7 cellular contexts compared by ENCODE assay signal in genomic region chr17:19236351-19237138, GRCh38. TPM values are rescaled to one million over a fixed set of nuclear protein-coding genes. Genes with fewer than 3 reads are reported as not detected.
DNase-seq lines count a peak whose midpoint lies in the region; ATAC-seq, FAIRE-seq and TF ChIP-seq lines count a peak whose summit lies in the region.
"Not testable (repeated sequence)": the region's sequence is repeated elsewhere in the genome, so short reads cannot be mapped to it uniquely, and the experiment has no call there.

No MANE protein-coding gene starts in this region.

- FAIRE-seq in HTR-8/SVneo (lab: Jason Lieb, UNC): peak; percentile 99
- not testable (repeated sequence) for FAIRE-seq in pancreas (lab: Jason Lieb, UNC)

- ATAC-seq in GM19023 (IDR thresholded peaks at IDR 0.05; ENCODE audit: unreplicated experiment): peak; percentile 32
- ATAC-seq in GM21717 (IDR thresholded peaks at IDR 0.05; ENCODE audit: unreplicated experiment): peak; percentile 31
- ATAC-seq in HG02943 (IDR thresholded peaks at IDR 0.05; ENCODE audit: low read depth, unreplicated experiment): peak; percentile 37
- peak; percentile 61 to 80 (median 74) for ATAC-seq in heart right ventricle
- ATAC-seq in pancreas: peak; percentile 76 to 82 (median 78)

- not testable (repeated sequence) for H3K4me1 Mint-ChIP-seq in activated T-helper 2 cell treated with anti-CD3 and anti-CD28 coated beads, Interferon-gamma antibody, Interleukin-2, Interleukin-4, amounts not matched to agents 10 μg/mL and 5 μg/mL and 100 μg/mL, durations not matched to agents 14 hours and 24 hours and 36 hours (ENCODE audit: low read depth)

- TF ChIP-seq CTCF in heart right ventricle (IDR thresholded peaks at IDR 0.05); pancreas (IDR thresholded peaks at IDR 0.05): not testable (repeated sequence)

- peaks cover 0 to 19% (median 0%) of the 10 kb centered on the region in 7 donors for H3K27me3 ChIP-seq in heart right ventricle
- not testable (repeated sequence) for H3K27me3 ChIP-seq in pancreas

- H3K9me3 Mint-ChIP-seq in activated T-helper 2 cell treated with anti-CD3 and anti-CD28 coated beads, Interferon-gamma antibody, Interleukin-2, Interleukin-4, amounts not matched to agents 10 μg/mL and 5 μg/mL and 100 μg/mL, durations not matched to agents 14 hours and 24 hours and 36 hours: not testable (repeated sequence)

- H3K36me3 ChIP-seq in heart right ventricle, pancreas: not testable (repeated sequence)

- H3K9me3 ChIP-seq in heart right ventricle, pancreas: not testable (repeated sequence)

- not testable (repeated sequence) for H3K4me3 ChIP-seq in heart right ventricle, pancreas

- H3K27ac Mint-ChIP-seq in activated T-helper 2 cell treated with anti-CD3 and anti-CD28 coated beads, Interferon-gamma antibody, Interleukin-2, Interleukin-4, amounts not matched to agents 10 μg/mL and 5 μg/mL and 100 μg/mL, durations not matched to agents 14 hours and 24 hours and 36 hours: not testable (repeated sequence)

- not testable (repeated sequence) for DNase-seq in HTR-8/SVneo (ENCODE audit: insufficient read length, low spot score); activated T-helper 2 cell treated with anti-CD3 and anti-CD28 coated beads, Interferon-gamma antibody, Interleukin-2, Interleukin-4, amounts not matched to agents 10 μg/mL and 5 μg/mL and 100 μg/mL, durations not matched to agents 14 hours and 24 hours and 36 hours (ENCODE audit: low spot score); heart right ventricle; pancreas

- intact Hi-C loops in activated T-helper 2 cell treated with anti-CD3 and anti-CD28 coated beads, Interferon-gamma antibody, Interleukin-2, Interleukin-4, amounts not matched to agents 10 μg/mL and 5 μg/mL and 100 μg/mL, durations not matched to agents 14 hours and 24 hours and 36 hours (cut with micrococcal nuclease); heart right ventricle (cut with DNase I); pancreas (cut with DNase I): not testable (repeated sequence)

- not testable (repeated sequence) for H3K36me3 Mint-ChIP-seq in activated T-helper 2 cell treated with anti-CD3 and anti-CD28 coated beads, Interferon-gamma antibody, Interleukin-2, Interleukin-4, amounts not matched to agents 10 μg/mL and 5 μg/mL and 100 μg/mL, durations not matched to agents 14 hours and 24 hours and 36 hours (ENCODE audit: low read depth)

- WGBS in heart right ventricle, 2 donors: no CpG with 5 or more reads among the region's 32 CpGs
- WGBS in pancreas, 2 donors: no CpG with 5 or more reads among the region's 32 CpGs

- peak overlapping the region; percentile 17 for H3K4me3 Mint-ChIP-seq in activated T-helper 2 cell treated with anti-CD3 and anti-CD28 coated beads, Interferon-gamma antibody, Interleukin-2, Interleukin-4, amounts not matched to agents 10 μg/mL and 5 μg/mL and 100 μg/mL, durations not matched to agents 14 hours and 24 hours and 36 hours (ENCODE audit: low read depth)

- not testable (repeated sequence) for H3K27me3 Mint-ChIP-seq in activated T-helper 2 cell treated with anti-CD3 and anti-CD28 coated beads, Interferon-gamma antibody, Interleukin-2, Interleukin-4, amounts not matched to agents 10 μg/mL and 5 μg/mL and 100 μg/mL, durations not matched to agents 14 hours and 24 hours and 36 hours (ENCODE audit: low read depth)

- not testable (repeated sequence) for H3K27ac ChIP-seq in heart right ventricle, pancreas

- H3K4me1 ChIP-seq in heart right ventricle: peaks cover 8 to 34% (median 25%) of the 10 kb centered on the region in 9 donors
- H3K4me1 ChIP-seq in pancreas: not testable (repeated sequence)

RNA-seq across cellular contexts. Expression of gene EPN2, which starts 0.6 kb away (rescaled TPM):
- 10.5 and 11.6 TPM in 2 replicates for total RNA-seq in activated T-helper 2 cell treated with anti-CD3 and anti-CD28 coated beads, Interferon-gamma antibody, Interleukin-2, Interleukin-4, amounts not matched to agents 10 μg/mL and 5 μg/mL and 100 μg/mL, durations not matched to agents 14 hours and 24 hours and 36 hours
- total RNA-seq in heart right ventricle (10 to 100 TPM; 42.7 to 83.1 (median 58.8) TPM), pancreas (10 to 100 TPM; 13.4 to 29.4 (median 15.2) TPM)
- polyA plus RNA-seq in heart right ventricle (10 to 100 TPM; 20.0 to 27.9 TPM), pancreas (10 to 100 TPM; 15.5 to 17.5 TPM)
